Comparison of ENCODE assay signal across 7 cellular contexts in genomic region chr5:76544268-76544926, GRCh38.
DNase-seq lines count a peak whose midpoint lies in the region; ATAC-seq, FAIRE-seq and TF ChIP-seq lines count a peak whose summit lies in the region.

No MANE protein-coding gene starts in this region.

- no peaks in the 10 kb centered on the region for H3K36me3 ChIP-seq in pancreas

- peaks cover 34 to 50% (median 39%) of the 10 kb centered on the region in 3 donors for H3K4me1 ChIP-seq in pancreas

- in situ Hi-C loops in KBM-7 (cut with MboI; ENCODE audit: low pct_unique_long_range_greater_than_20kb, low sequenced_read_pairs), result no loop called here

- H3K27me3 Mint-ChIP-seq in effector memory CD8-positive, alpha-beta T cell, result no peaks in the 10 kb centered on the region

- H3K36me3 Mint-ChIP-seq in effector memory CD8-positive, alpha-beta T cell (ENCODE audit: insufficient read depth), result peaks cover 26% of the 10 kb centered on the region

- H3K27ac Mint-ChIP-seq in effector memory CD8-positive, alpha-beta T cell, result peak overlapping the region; percentile 98 to 99

- ATAC-seq in GM18502 (IDR thresholded peaks at IDR 0.05; ENCODE audit: poor library complexity, unreplicated experiment) (peak; percentile 36), pancreas (peak; percentile 84 to 87 (median 84))
- peak; percentile 7 for ATAC-seq in effector memory CD8-positive, alpha-beta T cell (replicated peaks)

- no peaks in the 10 kb centered on the region for H3K9me3 ChIP-seq in pancreas

- no peak overlapping the region for H3K4me3 ChIP-seq in pancreas

- no peaks in the 10 kb centered on the region for H3K9me3 Mint-ChIP-seq in effector memory CD8-positive, alpha-beta T cell

- H3K27me3 ChIP-seq in pancreas, result no peaks in the 10 kb centered on the region

- intact Hi-C loops in pancreas (cut with DNase I), result loop anchor here in 1 of 3 donors (5.0 to 10.0 kb wide), 2 partner anchors 142 to 200 kb away; partner anchors contain the start of gene IQGAP2

- FAIRE-seq in pancreas (lab: Jason Lieb, UNC), result no peak

- H3K4me1 Mint-ChIP-seq in effector memory CD8-positive, alpha-beta T cell (ENCODE audit: low read depth in 2 of 2), result peaks cover 78 to 83% of the 10 kb centered on the region in 2 donors

- H3K4me3 Mint-ChIP-seq in effector memory CD8-positive, alpha-beta T cell, result peak overlapping the region; percentile 78 to 84

- TF ChIP-seq CTCF in pancreas (IDR thresholded peaks at IDR 0.05), result peak; percentile 15 to 78 (median 56)

- 26 to 29% methylated on average over 4 of the region's 4 CpGs for WGBS in pancreas, 2 donors

- peak overlapping the region in 3 of 4 donors; percentile 46 to 65 (median 59) for H3K27ac ChIP-seq in pancreas

- DNase-seq in KBM-7 (peak; percentile 70), pancreas (peak in 5 of 6 donors; percentile 62 to 82 (median 74)), NCI-H1105 (lab: John Stamatoyannopoulos, UW) (no peak), GM03348 (ENCODE audit: low spot score) (no peak)
- DNase-seq in activated CD4-positive, alpha-beta T cell treated with anti-CD3 and anti-CD28 coated beads, Interleukin-2, amount 50 U/mL, for 1 hour, result peak; percentile 59
- DNase-seq in effector memory CD8-positive, alpha-beta T cell, result peak; percentile 39 to 48 (median 45)

Comparison
In these comparisons a context has a peak if more than half of its experiments do, and no peak if none do; other contexts are left out.
1. ATAC-seq: peak in every context shown above with its lines; median percentile 84 in pancreas; 36 in GM18502; 7 in effector memory CD8-positive, alpha-beta T cell.
2. DNase-seq: peak in KBM-7 (single experiment), activated CD4-positive, alpha-beta T cell treated with anti-CD3 and anti-CD28 coated beads, Interleukin-2, amount 50 U/mL, for 1 hour (single experiment), effector memory CD8-positive, alpha-beta T cell (3 of 3) and pancreas (5 of 6); none in NCI-H1105 (single experiment) and GM03348 (single experiment).